In the genomic region with DNA sequence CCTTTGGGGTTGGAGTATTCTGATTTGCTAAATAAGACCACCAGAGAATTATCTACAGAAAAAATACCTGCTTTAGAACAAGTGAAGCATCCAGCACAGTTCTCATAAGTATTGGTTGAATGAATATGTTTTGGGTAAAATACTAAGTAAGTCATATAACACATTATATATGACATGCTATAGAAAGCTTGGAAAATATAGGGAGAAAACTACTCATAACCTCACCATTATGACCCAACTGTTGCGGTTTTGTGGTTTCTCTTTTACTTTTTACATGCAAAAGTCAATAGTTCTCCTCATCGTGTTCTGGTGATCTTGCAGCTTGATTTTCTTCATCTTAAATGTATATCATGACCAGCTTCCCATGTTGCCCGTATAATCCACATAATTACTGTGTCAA, we compare ENCODE assay signal across 18 cellular contexts.
"Had no signal": no experiment of that assay in that cellular context is flagged by ENCODE, and none has a peak within 500 bp of the region (broad histone marks: within the 10 kb centered on the region; RNA-seq: fewer than 3 reads in every experiment).

No MANE protein-coding gene starts in this region.

- H3K4me1 ChIP-seq: parathyroid adenoma had no signal

- H3K4me3 ChIP-seq: sigmoid colon, spleen, tibial artery, uterus had no signal

- H3K27me3 ChIP-seq: sigmoid colon, uterus had no signal

- ATAC-seq: effector memory CD8-positive, alpha-beta T cell; natural killer cell had no signal

- DNase-seq: activated CD4-positive, alpha-beta memory T cell treated with anti-CD3 and anti-CD28 coated beads, Interleukin-2, amount 10 ng/mL, durations not matched to agents 7 days and 5 days; activated CD4-positive, CD25-positive, alpha-beta regulatory T cell treated with anti-CD3 and anti-CD28 coated beads, Interleukin-2, amount 50 U/mL, for 72 hours; effector memory CD8-positive, alpha-beta T cell; foreskin melanocyte; head of caudate nucleus; kidney glomerular epithelial cell; mesendoderm; natural killer cell; sigmoid colon; spleen; T-helper 9 cell; tibial artery; uterus had no signal

- H3K36me3 Mint-ChIP-seq: natural killer cell had no signal

- H3K9me3 ChIP-seq: neutrophil, sigmoid colon, spleen, tibial artery, uterus had no signal

- H3K27ac Mint-ChIP-seq: activated CD4-positive, alpha-beta memory T cell treated with anti-CD3 and anti-CD28 coated beads, Interleukin-2, amount 10 ng/mL, durations not matched to agents 7 days and 5 days; dendritic cell treated with granulocyte-macrophage colony-stimulating factor and Interleukin-4, amounts not matched to agents 40 ng/mL and 50 ng/mL, for 4 days; effector memory CD8-positive, alpha-beta T cell; natural killer cell had no signal

- H3K9ac ChIP-seq: parathyroid adenoma had no signal

- H3K4me3 Mint-ChIP-seq: activated CD4-positive, alpha-beta memory T cell treated with anti-CD3 and anti-CD28 coated beads, Interleukin-2, amount 10 ng/mL, durations not matched to agents 7 days and 5 days; dendritic cell treated with granulocyte-macrophage colony-stimulating factor and Interleukin-4, amounts not matched to agents 40 ng/mL and 50 ng/mL, for 4 days; effector memory CD8-positive, alpha-beta T cell; natural killer cell had no signal

- H3K9me3 Mint-ChIP-seq: activated CD4-positive, alpha-beta memory T cell treated with anti-CD3 and anti-CD28 coated beads, Interleukin-2, amount 10 ng/mL, durations not matched to agents 7 days and 5 days; dendritic cell treated with granulocyte-macrophage colony-stimulating factor and Interleukin-4, amounts not matched to agents 40 ng/mL and 50 ng/mL, for 4 days; effector memory CD8-positive, alpha-beta T cell; natural killer cell had no signal

- H3K36me3 ChIP-seq: neutrophil, sigmoid colon, spleen, tibial artery, uterus had no signal

- H3K27ac ChIP-seq: epithelial cell of prostate, neutrophil, parathyroid adenoma, sigmoid colon, spleen, tibial artery, uterus had no signal

- FAIRE-seq: astrocyte had no signal

- H3K4me1 Mint-ChIP-seq: natural killer cell had no signal
